2 cellular contexts compared by ENCODE assay signal in genomic region chr18:77983270-77983669, GRCh38.
TF ChIP-seq lines count a peak whose summit lies in the region.

No MANE protein-coding gene starts in this region.

TF ChIP-seq in K562, 482 proteins besides CTCF, POLR2A, EP300 and RAD21:
- TF ChIP-seq SMAD2 (IDR thresholded peaks at IDR 0.05; ENCODE audit: low read depth, low read length) = no peak
- TF ChIP-seq STAT5B (CRISPR knock-in tag; IDR thresholded peaks at IDR 0.05) = no peak
- TF ChIP-seq POLR2AphosphoS5 (IDR thresholded peaks at IDR 0.05; ENCODE audit: control insufficient read depth, insufficient read depth, low read depth, low read length) = peak; percentile 58; the same call in 1 of the 2 replicates
- TF ChIP-seq RBFOX2 (IDR thresholded peaks at IDR 0.05; ENCODE audit: low read depth, low read length) = peak; percentile 30; the same call in 1 of the 2 replicates
- TF ChIP-seq POLR2G (IDR thresholded peaks at IDR 0.05; ENCODE audit: low read depth, low read length) = peak; percentile 59
- TF ChIP-seq EWSR1 (IDR thresholded peaks at IDR 0.05; ENCODE audit: borderline replicate concordance, low read depth, partially characterized antibody) = peak; percentile 20
- peak; percentile 47; the same call in 1 of the 2 replicates for TF ChIP-seq SUPT5H (IDR thresholded peaks at IDR 0.05)
- peak; percentile 41 for TF ChIP-seq CHD2 (IDR thresholded peaks at IDR 0.05; ENCODE audit: low read depth, low read length)
- TF ChIP-seq MAX (CRISPR knock-in tag; IDR thresholded peaks at IDR 0.05) = no peak

TF ChIP-seq in H1, 55 proteins besides CTCF, POLR2A, EP300 and RAD21:
- no peak for TF ChIP-seq GTF2F1 (IDR thresholded peaks at IDR 0.05; ENCODE audit: borderline replicate concordance, low read depth, low read length)
